15 cellular contexts compared by ENCODE assay signal in the genomic region with DNA sequence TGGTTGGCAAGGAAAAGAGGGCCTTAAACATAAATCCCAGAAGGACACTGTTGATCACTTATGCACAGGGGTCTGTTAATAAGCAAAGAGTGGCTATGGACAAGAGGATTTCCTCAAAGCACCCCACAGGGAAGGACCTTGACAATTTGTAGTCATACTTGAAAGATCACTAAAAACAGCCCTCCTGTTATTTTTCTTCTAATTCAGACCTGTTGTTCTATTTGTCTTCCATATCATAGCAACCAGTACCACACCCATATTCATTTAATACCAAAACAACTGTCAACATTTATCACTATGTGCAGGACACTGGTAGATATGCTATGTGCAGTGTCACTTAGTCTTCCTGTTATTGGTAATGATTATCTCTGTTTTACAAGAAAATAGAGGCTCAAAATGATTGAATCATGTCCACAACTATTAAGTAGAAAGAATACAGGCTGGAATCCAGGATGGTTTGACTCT. TPM values are rescaled to one million over a fixed set of nuclear protein-coding genes. Genes with fewer than 3 reads are reported as not detected.
DNase-seq lines count a peak whose midpoint lies in the region; ATAC-seq, FAIRE-seq and TF ChIP-seq lines count a peak whose summit lies in the region.
"Had no signal": no experiment of that assay in that cellular context is flagged by ENCODE, and none has a peak within 500 bp of the region (broad histone marks: within the 10 kb centered on the region; RNA-seq: fewer than 3 reads in every experiment).

No MANE protein-coding gene starts in this region.

- no peak for TF ChIP-seq CTCF in HepG2 (CRISPR knock-in tag; IDR thresholded peaks at IDR 0.05)
- no peak for TF ChIP-seq CTCF in right lobe of liver (IDR thresholded peaks at IDR 0.05)
- TF ChIP-seq CTCF in bronchial epithelial cell (IDR thresholded peaks at IDR 0.05; ENCODE audit: insufficient read depth, low read length, severe bottlenecking): no peak

- peaks cover 5 to 20% of the 10 kb centered on the region in 2 experiments for H3K36me3 ChIP-seq in HepG2 (replicated peaks in 1 of 2; ENCODE audit: control insufficient read depth in 1 of 2, insufficient read depth in 2 of 2, low read length in 2 of 2)
- H3K36me3 ChIP-seq in right lobe of liver: peaks cover 0 to 24% (median 14%) of the 10 kb centered on the region in 4 donors
- H3K36me3 ChIP-seq in bronchial epithelial cell (ENCODE audit: control insufficient read depth, insufficient read depth, low read length): peaks cover 2% of the 10 kb centered on the region
- peaks cover 47% of the 10 kb centered on the region for H3K36me3 ChIP-seq in mesodermal cell (ENCODE audit: control insufficient read depth, insufficient read depth, low read length)
- H3K36me3 ChIP-seq: uterus had no signal

- CTCF ChIA-PET in HepG2 (lab: Yijun Ruan, JAX; ENCODE audit: low intra/inter-chr PET ratio, low total read pairs): no interaction called here

- POLR2A ChIA-PET in HepG2 (lab: Yijun Ruan, JAX): interaction anchor here (1.2 to 1.7 kb wide), 7 partner anchors 8 to 313 kb away, joined by 4 to 12 read pairs (median 5); a partner anchor contains a TSS

- H3K9ac ChIP-seq in HepG2 (ENCODE audit: insufficient read depth, low read depth, low read length): peak overlapping the region; percentile 59; the same call in 1 of the 2 replicates

- no peak for TF ChIP-seq RAD21 in HepG2 (CRISPR knock-in tag; IDR thresholded peaks at IDR 0.05)

- H3K4me1 ChIP-seq in HepG2 (ENCODE audit: insufficient read depth, low read length) (peaks cover 61% of the 10 kb centered on the region), right lobe of liver (peaks cover 0 to 53% (median 5%) of the 10 kb centered on the region in 4 donors), mesodermal cell (ENCODE audit: control insufficient read depth, insufficient read depth, low read length, poor library complexity, severe bottlenecking) (peaks cover 7% of the 10 kb centered on the region)

- in situ Hi-C loops in HepG2 (cut with HindIII; ENCODE audit: extremely low pct_ligation_motif_present, low pct_unique_long_range_greater_than_20kb): no loop called here

- TF ChIP-seq EP300 in HepG2 (IDR thresholded peaks at IDR 0.05; ENCODE audit: low read depth in 2 of 2, low read length in 2 of 2) (no peak), HepG2 (CRISPR knock-in tag; IDR thresholded peaks at IDR 0.05; ENCODE audit: borderline replicate concordance) (no peak)

- peak overlapping the region; percentile 77 for H3K4me2 ChIP-seq in HepG2 (ENCODE audit: low read depth, low read length)

- no peak for TF ChIP-seq POLR2A in HepG2 (IDR thresholded peaks at IDR 0.05; ENCODE audit: insufficient read depth in 1 of 2, low read depth in 2 of 2, low read length in 2 of 2)
- TF ChIP-seq POLR2A in right lobe of liver (IDR thresholded peaks at IDR 0.05): no peak

- H3K27ac ChIP-seq in HepG2 (ENCODE audit: extremely low read length, insufficient read depth, low read length) (peak overlapping the region; percentile 74), right lobe of liver (peak overlapping the region in 1 of 3 donors; percentile 66), mesodermal cell (ENCODE audit: low read depth, low read length, severe bottlenecking) (peak overlapping the region; percentile 26)
- H3K27ac ChIP-seq: uterus had no signal

- no peak for ATAC-seq in HepG2
- no peak for ATAC-seq in right lobe of liver
- no peak for ATAC-seq in Right ventricle myocardium superior (ENCODE audit: poor library complexity)
- no peak for ATAC-seq in GM18909 (IDR thresholded peaks at IDR 0.05; ENCODE audit: poor library complexity, unreplicated experiment)
- ATAC-seq: GM12878 had no signal

- H3K27me3 ChIP-seq in HepG2 (ENCODE audit: control insufficient read depth in 1 of 2, insufficient read depth in 2 of 2, low read length in 2 of 2): no peaks in the 10 kb centered on the region; a peak in 1 of 5 replicates
- no peaks in the 10 kb centered on the region for H3K27me3 ChIP-seq in right lobe of liver
- H3K27me3 ChIP-seq in bronchial epithelial cell (ENCODE audit: control insufficient read depth, insufficient read depth, low read length): no peaks in the 10 kb centered on the region
- H3K27me3 ChIP-seq: uterus had no signal

- H2AFZ ChIP-seq in HepG2 (ENCODE audit: low read length): no peak overlapping the region

- H3K9me3 ChIP-seq in HepG2 (ENCODE audit: low read length): no peaks in the 10 kb centered on the region
- no peaks in the 10 kb centered on the region for H3K9me3 ChIP-seq in right lobe of liver
- H3K9me3 ChIP-seq in mesodermal cell (ENCODE audit: control insufficient read depth, low read length): no peaks in the 10 kb centered on the region
- H3K9me3 ChIP-seq: uterus had no signal

- no peak for FAIRE-seq in HepG2 (lab: Jason Lieb, UNC)
- no peak for FAIRE-seq in bronchial epithelial cell (lab: Jason Lieb, UNC)
- FAIRE-seq: GM12878, GM19239 had no signal

- DNase-seq in HepG2 (ENCODE audit: low spot score): no peak
- DNase-seq in right lobe of liver: no peak
- peak; percentile 15 for DNase-seq in bronchial epithelial cell (ENCODE audit: low read depth)
- DNase-seq in posterior vena cava (ENCODE audit: low spot score): no peak
- DNase-seq in GM03348 (ENCODE audit: low spot score): no peak
- DNase-seq in Right ventricle myocardium superior: no peak
- DNase-seq: amniotic stem cell; effector CD4-positive, alpha-beta T cell; NCI-H187 treated with DMSO at 0.1 percent for 48 hours; stimulated activated CD8-positive, alpha-beta memory T cell treated with anti-CD3 and anti-CD28 coated beads, Interleukin-4, amount 100 ng/mL, for 48 hours; uterus had no signal

- H3K79me2 ChIP-seq in HepG2 (ENCODE audit: insufficient read depth, low read length): peaks cover 21% of the 10 kb centered on the region

- intact Hi-C loops in HepG2 (cut with micrococcal nuclease; ENCODE audit: unreplicated experiment) (loop anchor here (2.0 kb wide), 1 partner anchor 14 kb away; no protein-coding TSS in a partner anchor), right lobe of liver (cut with DNase I) (no loop called here), posterior vena cava (cut with DNase I) (no loop called here), Right ventricle myocardium superior (cut with DNase I) (loop anchor here (10.0 kb wide), 1 partner anchor 198 kb away; no protein-coding TSS in a partner anchor)

- H3K4me3 ChIP-seq in HepG2 (replicated peaks in 1 of 3; ENCODE audit: insufficient read depth in 1 of 3, low read depth in 2 of 3, low read length in 3 of 3) (peak overlapping the region in 1 of 3 experiments; percentile 15; a peak in 2 of 6 replicates), right lobe of liver (no peak overlapping the region), bronchial epithelial cell (ENCODE audit: low read depth, low read length) (no peak overlapping the region), mesodermal cell (ENCODE audit: extremely low read depth, insufficient read depth, low read length, poor library complexity, severe bottlenecking) (no peak overlapping the region)
- H3K4me3 ChIP-seq: GM12878, uterus had no signal

- BruUV-seq in HepG2 (replicated peaks; lab: Mats Ljungman, UMichigan): no TSS peak

- peaks cover 14% of the 10 kb centered on the region for H4K20me1 ChIP-seq in HepG2 (ENCODE audit: insufficient read depth, low read length)

RNA-seq across cellular contexts. Expression of a gene that starts 3.2 kb away (rescaled TPM):
- total RNA-seq in HepG2 (2016; rRNA removed; fragmentation: Illumina TruSeq; extraction: Trizol) (140 and 151 TPM in 2 replicates), right lobe of liver (10 to 100 TPM; 34.8 to 84.3 (median 42.7) TPM), bronchial epithelial cell (12.6 and 34.3 TPM in 2 replicates), posterior vena cava (100 to 1,000 TPM; 116 to 124 TPM), Right ventricle myocardium superior (148 TPM)
- 70.8 and 95.6 TPM in 2 replicates for total RNA-seq in HepG2 (2016; cell fraction: cytosol; rRNA removed; fragmentation: Illumina TruSeq; extraction: Trizol; ENCODE audit: low read depth)
- 132 and 137 TPM in 2 replicates for total RNA-seq in HepG2 (2016; cell fraction: insoluble cytoplasmic fraction; rRNA removed; fragmentation: Illumina TruSeq; extraction: Trizol)
- 86.4 and 104 TPM in 2 replicates for total RNA-seq in HepG2 (2016; cell fraction: membrane; rRNA removed; fragmentation: Illumina TruSeq; extraction: Trizol)
- 52.8 and 64.0 TPM in 2 replicates for total RNA-seq in HepG2 (2016; cell fraction: nucleus; rRNA removed; fragmentation: Illumina TruSeq; extraction: Trizol)
- polyA plus RNA-seq in HepG2 (2011; rRNA removed): 244 and 285 TPM in 2 replicates
- 208 and 234 TPM in 2 replicates for polyA plus RNA-seq in HepG2 (2011; cell fraction: cytosol; rRNA removed)
- polyA plus RNA-seq in HepG2 (2011; cell fraction: nucleus; rRNA removed): 71.4 and 86.5 TPM in 2 replicates
- 331 and 366 TPM in 2 replicates for polyA plus RNA-seq in HepG2 (2012)
- polyA plus RNA-seq in HepG2 (2016; cell fraction: cytosol; fragmentation: Illumina TruSeq; extraction: Trizol; ENCODE audit: low read depth): 170 and 195 TPM in 2 replicates
- polyA plus RNA-seq in HepG2 (2016; cell fraction: insoluble cytoplasmic fraction; fragmentation: Illumina TruSeq; extraction: Trizol; ENCODE audit: low read depth): 370 and 446 TPM in 2 replicates
- 217 and 229 TPM in 2 replicates for polyA plus RNA-seq in HepG2 (2016; cell fraction: membrane; fragmentation: Illumina TruSeq; extraction: Trizol; ENCODE audit: low read depth)
- polyA plus RNA-seq in HepG2 (2016; cell fraction: nucleus; fragmentation: Illumina TruSeq; extraction: Trizol; ENCODE audit: insufficient read depth, low read depth): 196 and 204 TPM in 2 replicates
- 201 and 224 TPM in 2 replicates for polyA minus RNA-seq in HepG2 (2011; rRNA and poly(A)+ RNA removed; ENCODE audit: low replicate concordance)
- 65.3 and 87.8 TPM in 2 replicates for polyA minus RNA-seq in HepG2 (2011; cell fraction: cytosol; rRNA and poly(A)+ RNA removed)
- polyA minus RNA-seq in HepG2 (2011; cell fraction: nucleus; rRNA and poly(A)+ RNA removed): 48.7 and 54.5 TPM in 2 replicates
- polyA plus RNA-seq in mesodermal cell (2013, experiment 1 of 2): 234 TPM
- polyA plus RNA-seq in mesodermal cell (2013, experiment 2 of 2): 218 TPM

RNA-seq across cellular contexts. Expression of a gene that starts 45.5 kb away (rescaled TPM):
- total RNA-seq in HepG2 (2016; rRNA removed; fragmentation: Illumina TruSeq; extraction: Trizol) (not detected in 2 replicates), right lobe of liver (10 to 100 TPM; 14.4 to 39.6 (median 26.3) TPM), bronchial epithelial cell (6.6 and 12.7 TPM in 2 replicates), posterior vena cava (10 to 100 TPM; 36.1 to 48.1 TPM), Right ventricle myocardium superior (107 TPM)
- not detected in 2 replicates for total RNA-seq in HepG2 (2016; cell fraction: cytosol; rRNA removed; fragmentation: Illumina TruSeq; extraction: Trizol; ENCODE audit: low read depth)
- not detected in 2 replicates for total RNA-seq in HepG2 (2016; cell fraction: insoluble cytoplasmic fraction; rRNA removed; fragmentation: Illumina TruSeq; extraction: Trizol)
- not detected in 2 replicates for total RNA-seq in HepG2 (2016; cell fraction: membrane; rRNA removed; fragmentation: Illumina TruSeq; extraction: Trizol)
- not detected in 2 replicates for total RNA-seq in HepG2 (2016; cell fraction: nucleus; rRNA removed; fragmentation: Illumina TruSeq; extraction: Trizol)
- polyA plus RNA-seq in HepG2 (2011; rRNA removed): not detected in 2 replicates
- polyA plus RNA-seq in HepG2 (2011; cell fraction: cytosol; rRNA removed): not detected in 2 replicates
- 0.17 TPM in 1 of 2 replicates, not detected in the other for polyA plus RNA-seq in HepG2 (2011; cell fraction: nucleus; rRNA removed)
- polyA plus RNA-seq in HepG2 (2012): not detected in 2 replicates
- polyA plus RNA-seq in HepG2 (2016; cell fraction: cytosol; fragmentation: Illumina TruSeq; extraction: Trizol; ENCODE audit: low read depth): not detected in 2 replicates
- not detected in 2 replicates for polyA plus RNA-seq in HepG2 (2016; cell fraction: insoluble cytoplasmic fraction; fragmentation: Illumina TruSeq; extraction: Trizol; ENCODE audit: low read depth)
- polyA plus RNA-seq in HepG2 (2016; cell fraction: membrane; fragmentation: Illumina TruSeq; extraction: Trizol; ENCODE audit: low read depth): not detected in 2 replicates
- polyA plus RNA-seq in HepG2 (2016; cell fraction: nucleus; fragmentation: Illumina TruSeq; extraction: Trizol; ENCODE audit: insufficient read depth, low read depth): not detected in 2 replicates
- polyA minus RNA-seq in HepG2 (2011; rRNA and poly(A)+ RNA removed; ENCODE audit: low replicate concordance): not detected in 2 replicates
- polyA minus RNA-seq in HepG2 (2011; cell fraction: cytosol; rRNA and poly(A)+ RNA removed): not detected in 2 replicates
- polyA minus RNA-seq in HepG2 (2011; cell fraction: nucleus; rRNA and poly(A)+ RNA removed): not detected in 2 replicates
- polyA plus RNA-seq in mesodermal cell (2013, experiment 1 of 2): 51.3 TPM
- polyA plus RNA-seq in mesodermal cell (2013, experiment 2 of 2): 41.9 TPM

Comparison
In these comparisons a context has a peak if more than half of its experiments do, and no peak if none do; other contexts are left out.
1. intact Hi-C loops: an anchor here in HepG2 (2.0 kb wide) and Right ventricle myocardium superior (10.0 kb wide); none called in right lobe of liver and posterior vena cava.